In the genomic region with DNA sequence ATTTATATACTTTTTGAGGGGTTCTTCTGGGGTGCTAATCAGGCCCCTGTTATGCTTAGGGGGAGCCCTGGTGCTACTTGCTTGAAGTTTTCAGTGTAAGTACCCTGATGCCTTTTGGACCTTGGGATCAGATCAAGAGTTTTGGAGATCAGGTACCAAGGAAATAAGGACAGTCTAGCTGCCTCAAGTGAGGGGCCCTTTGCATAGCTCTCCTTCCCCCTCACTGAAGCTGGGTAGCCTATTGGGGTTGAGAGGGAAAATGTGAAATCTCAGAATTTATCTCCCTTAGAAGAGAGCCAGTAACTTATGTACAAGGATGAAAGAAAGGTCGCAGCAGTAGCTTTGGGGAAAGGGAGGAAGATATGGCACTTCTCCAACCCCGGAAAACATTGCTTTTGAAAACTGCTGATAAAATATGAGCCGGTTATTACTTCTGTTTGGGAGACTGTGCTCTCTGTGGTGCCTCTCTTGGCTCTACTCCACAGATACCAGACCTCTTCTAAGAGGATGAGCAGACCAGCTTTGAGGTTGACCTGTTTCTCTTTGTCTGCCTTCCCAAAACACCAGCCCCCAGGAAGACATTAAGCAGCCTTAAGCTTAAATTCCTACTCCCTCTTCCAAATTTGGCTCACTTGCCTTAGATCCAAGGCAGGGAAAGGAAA, we compare ENCODE assay signal across 1 cellular context.
TF ChIP-seq lines count a peak whose summit lies in the region.

No MANE protein-coding gene starts in this region.

TF ChIP-seq in endothelial cell of umbilical vein, 7 proteins besides CTCF, POLR2A, EP300 and RAD21:
- TF ChIP-seq JUN (IDR thresholded peaks at IDR 0.05; ENCODE audit: borderline replicate concordance, insufficient read depth, insufficient read length, low read depth) (no peak), FOS (IDR thresholded peaks at IDR 0.05; ENCODE audit: borderline replicate concordance, insufficient read depth, low read length) (no peak), GATA2 (IDR thresholded peaks at IDR 0.05; ENCODE audit: insufficient read depth, insufficient read length, low read depth, low read length) (no peak), EZH2 (IDR thresholded peaks at IDR 0.05; ENCODE audit: borderline replicate concordance, low read depth, low read length, severe bottlenecking) (no peak), MYC (IDR thresholded peaks at IDR 0.05; ENCODE audit: low read depth, low read length) (no peak), MAX (IDR thresholded peaks at IDR 0.05; ENCODE audit: insufficient read depth, insufficient read length) (no peak), POLR2AphosphoS5 (IDR thresholded peaks at IDR 0.05; ENCODE audit: insufficient read depth, low read depth, low read length) (no peak)
